ENCODE assay signal across 8 cellular contexts in genomic region chr17:42679492-42680330, GRCh38. TPM values are rescaled to one million over a fixed set of nuclear protein-coding genes. Genes with fewer than 3 reads are reported as not detected.
DNase-seq lines count a peak whose midpoint lies in the region; ATAC-seq, FAIRE-seq and TF ChIP-seq lines count a peak whose summit lies in the region.

No MANE protein-coding gene starts in this region.

- H3K9me3 ChIP-seq in endothelial cell of umbilical vein (replicated peaks; ENCODE audit: control insufficient read depth, insufficient read depth, low read length) (no peaks in the 10 kb centered on the region), mesodermal cell (ENCODE audit: control insufficient read depth, low read length) (no peaks in the 10 kb centered on the region)

- H3K9me1 ChIP-seq in endothelial cell of umbilical vein (replicated peaks; ENCODE audit: control insufficient read depth, extremely low read depth, insufficient read depth, low read length): no peaks in the 10 kb centered on the region

- peaks cover 55% of the 10 kb centered on the region for H3K4me1 Mint-ChIP-seq in HFFc6 (ENCODE audit: low read depth)

- POLR2A ChIA-PET in endothelial cell of umbilical vein (lab: Charles Lee): no interaction called here

- peak overlapping the region in 1 of 3 experiments; percentile 16 for H3K4me3 ChIP-seq in endothelial cell of umbilical vein (replicated peaks in 1 of 3; ENCODE audit: insufficient read depth in 1 of 3, low read depth in 1 of 3, low read length in 3 of 3)
- H3K4me3 ChIP-seq in mesodermal cell (ENCODE audit: extremely low read depth, insufficient read depth, low read length, poor library complexity, severe bottlenecking): peak overlapping the region; percentile 42

- peaks cover 5% of the 10 kb centered on the region; the same call in 1 of the 2 replicates for H3K36me3 Mint-ChIP-seq in HFFc6 (ENCODE audit: low read depth)

- dilution Hi-C loops in endothelial cell of umbilical vein (cut with MboI; ENCODE audit: extremely low pct_ligation_motif_present, low sequenced_read_pairs): no loop called here

- H3K9ac ChIP-seq in endothelial cell of umbilical vein (replicated peaks; ENCODE audit: extremely low read depth, insufficient read depth, low read length): no peak overlapping the region

- peak overlapping the region; percentile 86 for H3K4me3 Mint-ChIP-seq in HFFc6

- BruUV-seq in endothelial cell of umbilical vein (replicated peaks; lab: Mats Ljungman, UMichigan): no TSS peak

- peaks cover 8% of the 10 kb centered on the region for H3K27me3 Mint-ChIP-seq in HFFc6 (ENCODE audit: insufficient read depth)

- H4K20me1 ChIP-seq in endothelial cell of umbilical vein (replicated peaks; ENCODE audit: control insufficient read depth, extremely low read depth, insufficient read depth, low read length): no peaks in the 10 kb centered on the region

- H3K27ac ChIP-seq in C4-2B: peak overlapping the region; percentile 96; the same call in 1 of the 2 replicates
- peak overlapping the region; percentile 26 for H3K27ac ChIP-seq in endothelial cell of umbilical vein (ENCODE audit: insufficient read depth, low read depth, low read length)
- H3K27ac ChIP-seq in mesodermal cell (ENCODE audit: low read depth, low read length, severe bottlenecking): peak overlapping the region; percentile 90

- TF ChIP-seq CTCF in C4-2B (conservative IDR thresholded peaks at IDR 0.05) (peak; percentile 56), HFFc6 (IDR thresholded peaks at IDR 0.05) (peak; percentile 94), endothelial cell of umbilical vein (IDR thresholded peaks at IDR 0.05; ENCODE audit: extremely low read depth in 1 of 2, insufficient read depth in 1 of 2, low read depth in 1 of 2, low read length in 2 of 2) (peak; percentile 88 to 92)

- no peaks in the 10 kb centered on the region for H3K79me2 ChIP-seq in endothelial cell of umbilical vein (ENCODE audit: control insufficient read depth, insufficient read depth, low read length)

- 12 to 25% methylated on average over 67 to 76 of the region's 78 CpGs for WGBS in mesodermal cell (ENCODE audit: insufficient coverage in 2 of 2), 2 experiments

- intact Hi-C loops in endothelial cell of umbilical vein (cut with micrococcal nuclease): loop anchor here (1.0 to 5.0 kb wide), 3 partner anchors 101 to 357 kb away; partner anchors contain the start of gene WNK4

- peak overlapping the region; percentile 95 for H2AFZ ChIP-seq in endothelial cell of umbilical vein (ENCODE audit: low read depth, low read length)

- no peak for ATAC-seq in GM18519 (IDR thresholded peaks at IDR 0.05; ENCODE audit: low FRiP score, unreplicated experiment)

- H3K27me3 ChIP-seq in endothelial cell of umbilical vein (ENCODE audit: control insufficient read depth in 2 of 2, insufficient read depth in 2 of 2, low read length in 2 of 2): peaks cover 0 to 5% of the 10 kb centered on the region in 2 experiments

- peak overlapping the region; percentile 89 for H3K27ac Mint-ChIP-seq in HFFc6

- CTCF ChIA-PET in endothelial cell of umbilical vein (lab: Charles Lee): interaction anchor here (0.7 to 8.3 kb wide), 12 partner anchors 16 to 131 kb away, joined by 3 to 235 read pairs (median 4); partner anchors contain the start of genes PSMC3IP, RETREG3, TUBG1 and TUBG2

- peak; percentile 81 for FAIRE-seq in endothelial cell of umbilical vein (lab: Jason Lieb, UNC)

- H3K4me1 ChIP-seq in endothelial cell of umbilical vein (ENCODE audit: control insufficient read depth, extremely low read depth, insufficient read depth, low read length) (peaks cover 46% of the 10 kb centered on the region), mesodermal cell (ENCODE audit: control insufficient read depth, insufficient read depth, low read length, poor library complexity, severe bottlenecking) (peaks cover 38% of the 10 kb centered on the region)

- H3K36me3 ChIP-seq in endothelial cell of umbilical vein (ENCODE audit: control insufficient read depth in 2 of 2, extremely low read depth in 1 of 2, insufficient read depth in 2 of 2, low read length in 2 of 2) (no peaks in the 10 kb centered on the region), mesodermal cell (ENCODE audit: control insufficient read depth, insufficient read depth, low read length) (no peaks in the 10 kb centered on the region)

- DNase-seq in HFFc6 (peak; percentile 76), NCI-H69 (lab: John Stamatoyannopoulos, UW) (peak; percentile 94), endothelial cell of umbilical vein (ENCODE audit: low read depth, low spot score) (peak; percentile 82)
- peak; percentile 74 for DNase-seq in activated CD8-positive, alpha-beta memory T cell treated with anti-CD3 and anti-CD28 coated beads, Interleukin-2, amount 50 U/mL, for 4 hours
- peak; percentile 80 for DNase-seq in stimulated activated CD8-positive, alpha-beta memory T cell treated with anti-CD3 and anti-CD28 coated beads, Interleukin-4, amount 100 ng/mL, for 48 hours

- no peak for TF ChIP-seq POLR2A in endothelial cell of umbilical vein (IDR thresholded peaks at IDR 0.05; ENCODE audit: low read depth, low read length)

- no peaks in the 10 kb centered on the region for H3K9me3 Mint-ChIP-seq in HFFc6

- peak overlapping the region; percentile 13 for H3K4me2 ChIP-seq in endothelial cell of umbilical vein (ENCODE audit: insufficient read depth, low read length)

TF ChIP-seq in endothelial cell of umbilical vein, 7 proteins besides CTCF, POLR2A, EP300 and RAD21 (continues in another document):
- TF ChIP-seq POLR2AphosphoS5 (IDR thresholded peaks at IDR 0.05; ENCODE audit: insufficient read depth, low read depth, low read length) (peak; percentile 43), FOS (IDR thresholded peaks at IDR 0.05; ENCODE audit: borderline replicate concordance, insufficient read depth, low read length) (no peak), GATA2 (IDR thresholded peaks at IDR 0.05; ENCODE audit: insufficient read depth, insufficient read length, low read depth, low read length) (no peak), MYC (IDR thresholded peaks at IDR 0.05; ENCODE audit: low read depth, low read length) (peak; percentile 31), EZH2 (IDR thresholded peaks at IDR 0.05; ENCODE audit: borderline replicate concordance, low read depth, low read length, severe bottlenecking) (no peak)

RNA-seq across cellular contexts. Expression of gene CCR10, which starts 1.9 kb away (rescaled TPM):
- total RNA-seq in HFFc6 (2021; fragmentation: NEBNext Ultra II Directional; extraction: Animal tissue kit (Norgen Biotek cat#: 25700)): 1 to 10 TPM; 1.7 to 2.9 (median 2.2) TPM
- 1.3 TPM in 1 of 2 replicates, not detected in the other for total RNA-seq in endothelial cell of umbilical vein
- polyA plus RNA-seq in endothelial cell of umbilical vein: 1.1 and 1.4 TPM in 2 replicates
- polyA plus RNA-seq in endothelial cell of umbilical vein (2011; cell fraction: cytosol; rRNA removed): 0.49 and 1.0 TPM in 2 replicates
- polyA plus RNA-seq in endothelial cell of umbilical vein (2011; cell fraction: nucleus; rRNA removed): 0.49 and 1.1 TPM in 2 replicates
- polyA plus RNA-seq in endothelial cell of umbilical vein (2012): 2.1 and 4.5 TPM in 2 replicates
- 0.36 and 0.55 TPM in 2 replicates for polyA minus RNA-seq in endothelial cell of umbilical vein
- not detected for polyA minus RNA-seq in endothelial cell of umbilical vein (2011; cell fraction: cytosol; rRNA and poly(A)+ RNA removed)
- 0.29 and 0.63 TPM in 2 replicates for polyA minus RNA-seq in endothelial cell of umbilical vein (2011; cell fraction: nucleus; rRNA and poly(A)+ RNA removed)
- polyA plus RNA-seq in mesodermal cell (2013, experiment 1 of 2): 1.1 TPM
- polyA plus RNA-seq in mesodermal cell (2013, experiment 2 of 2): 1.8 TPM

RNA-seq across cellular contexts. Expression of gene CNTNAP1, which starts 2.6 kb away (rescaled TPM):
- total RNA-seq in HFFc6 (2021; fragmentation: NEBNext Ultra II Directional; extraction: Animal tissue kit (Norgen Biotek cat#: 25700)): 10 to 100 TPM; 26.0 to 43.7 (median 37.7) TPM
- 3.6 and 44.8 TPM in 2 replicates for total RNA-seq in endothelial cell of umbilical vein
- 26.3 and 27.3 TPM in 2 replicates for polyA plus RNA-seq in endothelial cell of umbilical vein
- 16.5 and 18.9 TPM in 2 replicates for polyA plus RNA-seq in endothelial cell of umbilical vein (2011; cell fraction: cytosol; rRNA removed)
- polyA plus RNA-seq in endothelial cell of umbilical vein (2011; cell fraction: nucleus; rRNA removed): 73.5 and 81.1 TPM in 2 replicates
- 40.8 and 55.4 TPM in 2 replicates for polyA plus RNA-seq in endothelial cell of umbilical vein (2012)
- 28.1 and 29.9 TPM in 2 replicates for polyA minus RNA-seq in endothelial cell of umbilical vein
- 1.2 TPM for polyA minus RNA-seq in endothelial cell of umbilical vein (2011; cell fraction: cytosol; rRNA and poly(A)+ RNA removed)
- polyA minus RNA-seq in endothelial cell of umbilical vein (2011; cell fraction: nucleus; rRNA and poly(A)+ RNA removed): 17.0 and 20.2 TPM in 2 replicates
- polyA plus RNA-seq in mesodermal cell (2013, experiment 1 of 2): 14.5 TPM
- polyA plus RNA-seq in mesodermal cell (2013, experiment 2 of 2): 13.9 TPM

RNA-seq across cellular contexts. Expression of gene PLEKHH3, which starts 2.9 kb away (rescaled TPM):
- total RNA-seq in HFFc6 (2021; fragmentation: NEBNext Ultra II Directional; extraction: Animal tissue kit (Norgen Biotek cat#: 25700)): 10 to 100 TPM; 16.4 to 22.4 (median 19.1) TPM
- 11.3 and 13.2 TPM in 2 replicates for total RNA-seq in endothelial cell of umbilical vein
- 5.4 and 6.8 TPM in 2 replicates for polyA plus RNA-seq in endothelial cell of umbilical vein
- polyA plus RNA-seq in endothelial cell of umbilical vein (2011; cell fraction: cytosol; rRNA removed): 2.4 and 3.6 TPM in 2 replicates
- 5.3 and 6.6 TPM in 2 replicates for polyA plus RNA-seq in endothelial cell of umbilical vein (2011; cell fraction: nucleus; rRNA removed)
- polyA plus RNA-seq in endothelial cell of umbilical vein (2012): 5.4 and 9.0 TPM in 2 replicates
- 2.5 and 3.3 TPM in 2 replicates for polyA minus RNA-seq in endothelial cell of umbilical vein
- 21.0 TPM for polyA minus RNA-seq in endothelial cell of umbilical vein (2011; cell fraction: cytosol; rRNA and poly(A)+ RNA removed)
- 1.9 and 2.5 TPM in 2 replicates for polyA minus RNA-seq in endothelial cell of umbilical vein (2011; cell fraction: nucleus; rRNA and poly(A)+ RNA removed)
- 17.2 TPM for polyA plus RNA-seq in mesodermal cell (2013, experiment 1 of 2)
- polyA plus RNA-seq in mesodermal cell (2013, experiment 2 of 2): 12.4 TPM

RNA-seq across cellular contexts. Expression of gene TUBG2, which starts 20.6 kb away (rescaled TPM):
- 10 to 100 TPM; 15.2 to 17.3 (median 16.9) TPM for total RNA-seq in HFFc6 (2021; fragmentation: NEBNext Ultra II Directional; extraction: Animal tissue kit (Norgen Biotek cat#: 25700))
- 13.1 and 13.2 TPM in 2 replicates for total RNA-seq in endothelial cell of umbilical vein
- polyA plus RNA-seq in endothelial cell of umbilical vein: 17.7 and 19.4 TPM in 2 replicates
- polyA plus RNA-seq in endothelial cell of umbilical vein (2011; cell fraction: cytosol; rRNA removed): 6.7 and 9.7 TPM in 2 replicates
- polyA plus RNA-seq in endothelial cell of umbilical vein (2011; cell fraction: nucleus; rRNA removed): 52.9 and 63.6 TPM in 2 replicates
- 13.6 and 17.5 TPM in 2 replicates for polyA plus RNA-seq in endothelial cell of umbilical vein (2012)
- polyA minus RNA-seq in endothelial cell of umbilical vein: 7.0 and 10.2 TPM in 2 replicates
- polyA minus RNA-seq in endothelial cell of umbilical vein (2011; cell fraction: cytosol; rRNA and poly(A)+ RNA removed): 3.5 TPM
- 12.4 and 16.1 TPM in 2 replicates for polyA minus RNA-seq in endothelial cell of umbilical vein (2011; cell fraction: nucleus; rRNA and poly(A)+ RNA removed)
- polyA plus RNA-seq in mesodermal cell (2013, experiment 1 of 2): 28.4 TPM
- 25.0 TPM for polyA plus RNA-seq in mesodermal cell (2013, experiment 2 of 2)

Comparison
In these comparisons a context has a peak if more than half of its experiments do, and no peak if none do; other contexts are left out.
1. H3K27ac ChIP-seq: peak in every context shown above with its lines; median percentile 96 in C4-2B; 90 in mesodermal cell; 26 in endothelial cell of umbilical vein.